In genomic region chr15:48889925-48890324, GRCh38 we compare ENCODE assay signal across 22 cellular contexts.
"Had no signal": no experiment of that assay in that cellular context is flagged by ENCODE, and none has a peak within 500 bp of the region (broad histone marks: within the 10 kb centered on the region; RNA-seq: fewer than 3 reads in every experiment).

No MANE protein-coding gene starts in this region.

- H3K27ac Mint-ChIP-seq: immature natural killer cell; natural killer cell treated with Interleukin-12 subunit alpha and Interleukin-12 subunit beta and Interleukin-15 and Interleukin-18, amount 100 ng/mL, for 72 hours; stimulated activated memory B cell treated with anti-CD40 and anti-IgM and Interleukin-4, amounts not matched to agents 10 μg/mL and 1 μg/mL and 100 μg/mL, for 72 hours; stimulated activated naive CD8-positive, alpha-beta T cell treated with anti-CD3 and anti-CD28 coated beads, Interleukin-15, Interleukin-2, amounts not matched to agents 100 ng/mL and 50 ng/mL, for 24 hours had no signal

- H3K36me3 ChIP-seq: heart right ventricle, prostate gland, spleen, tibial artery, upper lobe of right lung had no signal

- H3K27ac ChIP-seq: parathyroid adenoma, prostate gland, spleen, upper lobe of right lung had no signal

- H3K9me3 Mint-ChIP-seq: immature natural killer cell; natural killer cell treated with Interleukin-12 subunit alpha and Interleukin-12 subunit beta and Interleukin-15 and Interleukin-18, amount 100 ng/mL, for 72 hours; stimulated activated memory B cell treated with anti-CD40 and anti-IgM and Interleukin-4, amounts not matched to agents 10 μg/mL and 1 μg/mL and 100 μg/mL, for 72 hours; stimulated activated naive CD8-positive, alpha-beta T cell treated with anti-CD3 and anti-CD28 coated beads, Interleukin-15, Interleukin-2, amounts not matched to agents 100 ng/mL and 50 ng/mL, for 24 hours had no signal

- H3K4me1 Mint-ChIP-seq: immature natural killer cell; stimulated activated memory B cell treated with anti-CD40 and anti-IgM and Interleukin-4, amounts not matched to agents 10 μg/mL and 1 μg/mL and 100 μg/mL, for 72 hours had no signal

- H2AFZ ChIP-seq: parathyroid adenoma had no signal

- FAIRE-seq: colon, keratinocyte had no signal

- H3K9me3 ChIP-seq: heart right ventricle, prostate gland, spleen, tibial artery, upper lobe of right lung had no signal

- DNase-seq: cerebellar nuclear complex; dermis blood vessel endothelial cell; foreskin melanocyte; heart right ventricle; immature natural killer cell; left ventricle myocardium superior; mesenchymal stem cell; midbrain; spleen; stimulated activated CD4-positive, alpha-beta T cell treated with anti-CD3 and anti-CD28 coated beads, Interleukin-15, amount 100 ng/mL, for 24 hours; stimulated activated CD4-positive, alpha-beta T cell treated with anti-CD3 and anti-CD28 coated beads, Interleukin-1b, Interleukin-23, amount 100 ng/mL, for 48 hours; stimulated activated CD4-positive, alpha-beta T cell treated with anti-CD3 and anti-CD28 coated beads, Interleukin-4, amount 100 ng/mL, for 24 hours; tibial artery; upper lobe of right lung had no signal

- H3K27me3 ChIP-seq: heart right ventricle, tibial artery, upper lobe of right lung had no signal

- H3K36me3 Mint-ChIP-seq: immature natural killer cell; natural killer cell treated with Interleukin-12 subunit alpha and Interleukin-12 subunit beta and Interleukin-15 and Interleukin-18, amount 100 ng/mL, for 72 hours; stimulated activated memory B cell treated with anti-CD40 and anti-IgM and Interleukin-4, amounts not matched to agents 10 μg/mL and 1 μg/mL and 100 μg/mL, for 72 hours had no signal

- H3K9ac ChIP-seq: parathyroid adenoma had no signal

- ATAC-seq: natural killer cell treated with Interleukin-12 subunit alpha and Interleukin-12 subunit beta and Interleukin-15 and Interleukin-18, amount 100 ng/mL, for 72 hours; stimulated activated memory B cell treated with anti-CD40 and anti-IgM and Interleukin-4, amounts not matched to agents 10 μg/mL and 1 μg/mL and 100 μg/mL, for 72 hours; upper lobe of right lung had no signal

- H3K4me3 Mint-ChIP-seq: immature natural killer cell; natural killer cell treated with Interleukin-12 subunit alpha and Interleukin-12 subunit beta and Interleukin-15 and Interleukin-18, amount 100 ng/mL, for 72 hours; stimulated activated memory B cell treated with anti-CD40 and anti-IgM and Interleukin-4, amounts not matched to agents 10 μg/mL and 1 μg/mL and 100 μg/mL, for 72 hours; stimulated activated naive CD8-positive, alpha-beta T cell treated with anti-CD3 and anti-CD28 coated beads, Interleukin-15, Interleukin-2, amounts not matched to agents 100 ng/mL and 50 ng/mL, for 24 hours had no signal

- H3K79me2 ChIP-seq: parathyroid adenoma had no signal

- H3K4me1 ChIP-seq: parathyroid adenoma, prostate gland, spleen, upper lobe of right lung had no signal

- H3K4me3 ChIP-seq: heart right ventricle, lung, prostate gland, spleen, tibial artery, upper lobe of right lung had no signal
